In the genomic region with DNA sequence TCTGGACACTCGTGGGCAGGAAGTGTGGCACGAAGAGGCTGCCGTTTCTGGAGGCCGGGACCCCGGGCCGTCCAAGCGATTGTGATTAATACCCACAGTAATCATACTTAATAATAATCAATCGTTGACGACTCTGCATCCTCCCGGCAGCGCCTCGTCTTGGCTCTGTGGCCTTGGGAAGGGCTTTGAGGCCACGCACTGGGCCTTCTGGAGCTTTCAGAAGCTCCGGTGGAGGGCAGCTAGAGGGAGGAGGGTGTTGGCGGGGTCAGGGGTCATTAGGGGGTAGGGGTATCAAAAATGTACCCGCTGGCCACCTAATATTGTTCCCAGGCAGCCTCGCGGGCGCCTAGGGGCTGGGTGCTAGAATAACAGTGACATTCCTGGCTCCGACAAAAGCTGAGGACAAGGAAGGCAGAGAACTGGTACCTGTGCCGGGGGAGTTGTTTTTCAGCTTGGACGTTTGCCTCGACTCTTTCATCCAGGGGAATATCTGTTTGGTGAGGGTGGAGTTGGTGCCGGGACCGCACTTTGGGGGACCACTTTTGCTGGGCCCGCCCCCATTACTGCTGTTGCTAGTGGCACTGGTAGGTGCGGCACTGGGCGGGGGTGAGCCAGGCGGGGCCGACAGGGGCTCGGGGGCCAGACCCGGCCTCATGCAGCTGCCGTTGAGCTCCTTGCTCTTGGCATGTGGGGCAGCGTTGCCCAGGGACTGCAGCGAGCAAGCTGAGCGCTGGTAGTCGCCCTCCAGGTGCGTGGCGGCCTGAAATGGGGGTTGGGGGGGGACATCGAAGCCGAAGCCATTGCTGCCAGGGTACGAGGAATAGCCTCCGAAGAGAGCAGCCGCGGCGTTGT, we compare ENCODE assay signal across 19 cellular contexts. TPM values are rescaled to one million over a fixed set of nuclear protein-coding genes. Genes with fewer than 3 reads are reported as not detected.
DNase-seq lines count a peak whose midpoint lies in the region; ATAC-seq, FAIRE-seq and TF ChIP-seq lines count a peak whose summit lies in the region.
"Had no signal": no experiment of that assay in that cellular context is flagged by ENCODE, and none has a peak within 500 bp of the region (broad histone marks: within the 10 kb centered on the region; RNA-seq: fewer than 3 reads in every experiment).

No MANE protein-coding gene starts in this region.

- DNase-seq in NCI-H345 (lab: John Stamatoyannopoulos, UW), result peak; percentile 73
- no peak for DNase-seq in NCI-H345 treated with DMSO at 0.1 percent for 48 hours (lab: John Stamatoyannopoulos, UW; ENCODE audit: unreplicated experiment)
- DNase-seq in K562 (ENCODE audit: extremely low read depth in 1 of 4, low spot score in 3 of 4), result no peak
- DNase-seq in left lung, result peak in 1 of 2 donors; percentile 76
- no peak for DNase-seq in suprapubic skin (ENCODE audit: low spot score in 2 of 2)
- DNase-seq in NCI-H226, result no peak
- DNase-seq: activated CD4-positive, alpha-beta T cell treated with anti-CD3 and anti-CD28 coated beads, Interleukin-2, amount 50 U/mL, for 48 hours; activated T-cell treated with anti-CD3 and anti-CD28 coated beads, Interleukin-2, amount 50 U/mL, for 72 hours; amygdala; effector CD4-positive, alpha-beta T cell; left cardiac atrium; NCI-H748 treated with DMSO at 0.1 percent for 48 hours; Right ventricle myocardium superior; stimulated activated naive CD4-positive, alpha-beta T cell treated with Interleukin-2 at 50 U/mL for 16 hours had no signal

- H3K36me3 ChIP-seq in K562 (ENCODE audit: control insufficient read depth, insufficient read depth, low read length) (peaks cover 59% of the 10 kb centered on the region; the same call in 2 of the 3 replicates), left lung (no peaks in the 10 kb centered on the region), suprapubic skin (peaks cover 16% of the 10 kb centered on the region)

- no peak for TF ChIP-seq CTCF in K562 (IDR thresholded peaks at IDR 0.05 in 2 of 3, conservative IDR thresholded peaks at IDR 0.05 in 1 of 3; ENCODE audit: insufficient read depth in 2 of 3, low read depth in 1 of 3, low read length in 3 of 3)
- no peak for TF ChIP-seq CTCF in left lung (IDR thresholded peaks at IDR 0.05)
- TF ChIP-seq CTCF in suprapubic skin (IDR thresholded peaks at IDR 0.05), result no peak

- no peak overlapping the region for H3K4me2 ChIP-seq in K562 (ENCODE audit: insufficient read depth, low read length)

- H3K9me1 ChIP-seq in K562 (ENCODE audit: control insufficient read depth, insufficient read depth, low read length), result no peaks in the 10 kb centered on the region

- peaks cover 44 to 58% of the 10 kb centered on the region in 2 experiments for H3K4me1 ChIP-seq in K562 (replicated peaks in 1 of 2; ENCODE audit: control insufficient read depth in 2 of 2, insufficient read depth in 2 of 2, low read length in 2 of 2)
- H3K4me1 ChIP-seq in left lung, result no peaks in the 10 kb centered on the region
- peaks cover 60% of the 10 kb centered on the region for H3K4me1 ChIP-seq in suprapubic skin

- H3K9me3 ChIP-seq in K562 (replicated peaks; ENCODE audit: control insufficient read depth, insufficient read depth, low read depth, low read length), result no peaks in the 10 kb centered on the region
- H3K9me3 ChIP-seq in left lung, result no peaks in the 10 kb centered on the region
- no peaks in the 10 kb centered on the region for H3K9me3 ChIP-seq in suprapubic skin

- no peaks in the 10 kb centered on the region for H4K20me1 ChIP-seq in K562 (replicated peaks; ENCODE audit: control insufficient read depth, insufficient read depth, low read length)

- no peak overlapping the region for H2AFZ ChIP-seq in K562 (ENCODE audit: low read depth, low read length)

- no peak overlapping the region for H3K9ac ChIP-seq in K562 (ENCODE audit: insufficient read depth in 1 of 2, low read depth in 2 of 2, low read length in 2 of 2)

- intact Hi-C loops in K562 (cut with micrococcal nuclease), result no loop called here
- intact Hi-C loops in left lung (cut with DNase I), result no loop called here

- TF ChIP-seq POLR2A in K562 (conservative IDR thresholded peaks at IDR 0.05) (no peak), suprapubic skin (IDR thresholded peaks at IDR 0.05) (no peak)

- TF ChIP-seq RAD21 in K562 (CRISPR knock-in tag; conservative IDR thresholded peaks at IDR 0.05 in 1 of 2, IDR thresholded peaks at IDR 0.05 in 1 of 2), result no peak

- ATAC-seq in K562 (no peak), left lung (no peak), HG03432 (IDR thresholded peaks at IDR 0.05; ENCODE audit: unreplicated experiment) (no peak), HG02642 (IDR thresholded peaks at IDR 0.05; ENCODE audit: poor library complexity, unreplicated experiment) (no peak)
- ATAC-seq: activated T-cell treated with anti-CD3 and anti-CD28 coated beads, Interleukin-2, amount 50 U/mL, for 72 hours had no signal

- no peak for TF ChIP-seq EP300 in K562 (IDR thresholded peaks at IDR 0.05; ENCODE audit: low read length)
- TF ChIP-seq EP300 in suprapubic skin (IDR thresholded peaks at IDR 0.05), result no peak

- peaks cover 67% of the 10 kb centered on the region for H3K79me2 ChIP-seq in K562 (ENCODE audit: control insufficient read depth, insufficient read depth, low read length)

- POLR2A ChIA-PET in K562 (lab: Yijun Ruan, JAX), result interaction anchor here (0.5 to 1.0 kb wide), 4 partner anchors 10 to 36 kb away, joined by 3 read pairs; no protein-coding TSS in a partner anchor

- H3K27ac ChIP-seq in K562 (ENCODE audit: extremely low read depth, low read depth, low read length), result no peak overlapping the region
- H3K27ac ChIP-seq in left lung, result peak overlapping the region; percentile 37 to 86
- peak overlapping the region; percentile 55 for H3K27ac ChIP-seq in suprapubic skin

- in situ Hi-C loops in K562 (cut with MboI), result no loop called here

- WGBS in K562 (ENCODE audit: insufficient coverage, low coverage, missing lambda C conversion rate), result 97% methylated on average over 28 of the region's 46 CpGs
- WGBS in suprapubic skin, result 84% methylated on average over 42 of the region's 46 CpGs

- CTCF ChIA-PET in K562 (lab: Yijun Ruan, JAX; ENCODE audit: low intra/inter-chr PET ratio), result no interaction called here

- no peaks in the 10 kb centered on the region for H3K27me3 ChIP-seq in K562 (ENCODE audit: control insufficient read depth in 2 of 2, insufficient read depth in 2 of 2, low read length in 2 of 2)
- peaks cover 31 to 100% of the 10 kb centered on the region in 2 donors for H3K27me3 ChIP-seq in left lung
- H3K27me3 ChIP-seq in suprapubic skin, result no peaks in the 10 kb centered on the region

- no TSS peak for BruUV-seq in K562 (replicated peaks; lab: Mats Ljungman, UMichigan)

- no peak for FAIRE-seq in K562 (lab: Jason Lieb, UNC)

- no peak overlapping the region for H3K4me3 ChIP-seq in K562
- no peak overlapping the region for H3K4me3 ChIP-seq in left lung
- no peak overlapping the region for H3K4me3 ChIP-seq in suprapubic skin

RNA-seq across cellular contexts. Expression of a gene that starts 6.9 kb away (rescaled TPM):
- 18.7 and 27.7 TPM in 2 replicates for total RNA-seq in K562 (2011; cell fraction: chromatin; rRNA removed; ENCODE audit: low replicate concordance)
- total RNA-seq in K562 (2011; cell fraction: nucleolus; rRNA removed), result 34.9 and 41.4 TPM in 2 replicates
- 30.6 and 32.7 TPM in 2 replicates for total RNA-seq in K562 (2011; cell fraction: nucleoplasm; rRNA removed)
- total RNA-seq in K562 (2014; rRNA removed) (35.0 and 42.1 TPM in 2 replicates), K562 (2014; rRNA removed; fragmentation: Illumina TruSeq; extraction: Trizol) (13.0 and 16.9 TPM in 2 replicates), K562 (2015; rRNA removed; fragmentation: Illumina TruSeq; extraction: Trizol) (21.2 and 22.2 TPM in 2 replicates), K562 (2021) (74.2 and 75.5 TPM in 2 replicates), left lung (10 to 100 TPM in 1 of 2 donors, 1 to 10 TPM in 1; 9.7 to 11.8 TPM), suprapubic skin (10 to 100 TPM in 2 of 4 donors, 1 to 10 TPM in 2; 8.4 to 13.6 (median 9.9) TPM)
- polyA plus RNA-seq in K562 (2011; rRNA removed) (15.9 and 16.4 TPM in 2 replicates), K562 (2014; fragmentation: Illumina TruSeq; extraction: Trizol) (32.5 and 32.6 TPM in 2 replicates), K562 (2014; fragmentation: Nextera tagmentation; extraction: Ambion mirVana) (1 to 10 TPM; 2.1 to 3.1 TPM), K562 (2014; rRNA removed) (66.4 and 97.7 TPM in 2 replicates)
- 24.2 and 53.7 TPM in 2 replicates for polyA plus RNA-seq in K562 (2011; cell fraction: cytosol; rRNA removed)
- 43.7 and 75.1 TPM in 2 replicates for polyA plus RNA-seq in K562 (2011; cell fraction: nucleus; rRNA removed)
- 50.1 and 61.9 TPM in 2 replicates for polyA plus RNA-seq in K562 (2012)
- polyA minus RNA-seq in K562 (2011; rRNA and poly(A)+ RNA removed), result 5.8 and 6.4 TPM in 2 replicates
- polyA minus RNA-seq in K562 (2011; cell fraction: cytosol; rRNA and poly(A)+ RNA removed), result 7.7 and 8.4 TPM in 2 replicates
- polyA minus RNA-seq in K562 (2011; cell fraction: nucleus; rRNA and poly(A)+ RNA removed), result 21.1 and 32.0 TPM in 2 replicates
- polyA plus RNA-seq: neural cell had no signal

RNA-seq across cellular contexts. Expression of a gene that starts 21.0 kb away (rescaled TPM):
- not detected in 2 replicates for total RNA-seq in K562 (2011; cell fraction: chromatin; rRNA removed; ENCODE audit: low replicate concordance)
- not detected in 2 replicates for total RNA-seq in K562 (2011; cell fraction: nucleolus; rRNA removed)
- not detected in 2 replicates for total RNA-seq in K562 (2011; cell fraction: nucleoplasm; rRNA removed)
- total RNA-seq in K562 (2014; rRNA removed) (not detected in 2 replicates), K562 (2014; rRNA removed; fragmentation: Illumina TruSeq; extraction: Trizol) (not detected in 2 replicates), K562 (2015; rRNA removed; fragmentation: Illumina TruSeq; extraction: Trizol) (not detected in 2 replicates), K562 (2021) (not detected in 2 replicates), left lung (not detected), suprapubic skin (not detected)
- polyA plus RNA-seq in K562 (2011; rRNA removed) (0.04 TPM in 1 of 2 replicates, not detected in the other), K562 (2014; fragmentation: Illumina TruSeq; extraction: Trizol) (not detected in 2 replicates), K562 (2014; fragmentation: Nextera tagmentation; extraction: Ambion mirVana) (not detected), K562 (2014; rRNA removed) (not detected in 2 replicates)
- polyA plus RNA-seq in K562 (2011; cell fraction: cytosol; rRNA removed), result not detected in 2 replicates
- polyA plus RNA-seq in K562 (2011; cell fraction: nucleus; rRNA removed), result not detected in 2 replicates
- polyA plus RNA-seq in K562 (2012), result not detected in 2 replicates
- polyA minus RNA-seq in K562 (2011; rRNA and poly(A)+ RNA removed), result not detected in 2 replicates
- not detected in 2 replicates for polyA minus RNA-seq in K562 (2011; cell fraction: cytosol; rRNA and poly(A)+ RNA removed)
- not detected in 2 replicates for polyA minus RNA-seq in K562 (2011; cell fraction: nucleus; rRNA and poly(A)+ RNA removed)
- total RNA-seq: A172; activated T-cell treated with anti-CD3 and anti-CD28 coated beads, Interleukin-2, amount 50 U/mL, for 72 hours; glomerular endothelial cell; left cardiac atrium; Right ventricle myocardium superior had no signal
- polyA plus RNA-seq: neural cell had no signal

RNA-seq across cellular contexts. Expression of a gene that starts 26.3 kb away (rescaled TPM):
- total RNA-seq in K562 (2011; cell fraction: chromatin; rRNA removed; ENCODE audit: low replicate concordance), result 46.4 and 55.0 TPM in 2 replicates
- total RNA-seq in K562 (2011; cell fraction: nucleolus; rRNA removed), result 33.6 and 35.9 TPM in 2 replicates
- total RNA-seq in K562 (2011; cell fraction: nucleoplasm; rRNA removed), result 34.9 and 40.6 TPM in 2 replicates
- total RNA-seq in K562 (2014; rRNA removed), result 23.9 and 26.4 TPM in 2 replicates
- total RNA-seq in K562 (2014; rRNA removed; fragmentation: Illumina TruSeq; extraction: Trizol), result 10.6 and 10.8 TPM in 2 replicates
- 14.6 and 14.9 TPM in 2 replicates for total RNA-seq in K562 (2015; rRNA removed; fragmentation: Illumina TruSeq; extraction: Trizol)
- total RNA-seq in K562 (2021), result 33.2 and 34.9 TPM in 2 replicates
- 9.2 and 13.0 TPM in 2 replicates for polyA plus RNA-seq in K562 (2011; rRNA removed)
- polyA plus RNA-seq in K562 (2011; cell fraction: cytosol; rRNA removed), result 10.4 and 12.6 TPM in 2 replicates
- polyA plus RNA-seq in K562 (2011; cell fraction: nucleus; rRNA removed), result 44.4 and 69.1 TPM in 2 replicates
- polyA plus RNA-seq in K562 (2012), result 16.3 and 24.5 TPM in 2 replicates
- 27.5 and 30.2 TPM in 2 replicates for polyA plus RNA-seq in K562 (2014; fragmentation: Illumina TruSeq; extraction: Trizol)
- 1 to 10 TPM; 1.6 to 2.6 TPM for polyA plus RNA-seq in K562 (2014; fragmentation: Nextera tagmentation; extraction: Ambion mirVana)
- 22.5 and 27.2 TPM in 2 replicates for polyA plus RNA-seq in K562 (2014; rRNA removed)
- polyA minus RNA-seq in K562 (2011; rRNA and poly(A)+ RNA removed), result 4.4 and 4.6 TPM in 2 replicates
- polyA minus RNA-seq in K562 (2011; cell fraction: cytosol; rRNA and poly(A)+ RNA removed), result 5.2 and 7.6 TPM in 2 replicates
- polyA minus RNA-seq in K562 (2011; cell fraction: nucleus; rRNA and poly(A)+ RNA removed), result 14.8 and 17.5 TPM in 2 replicates
- total RNA-seq in left lung, result 1 to 10 TPM; 4.5 to 4.8 TPM
- 1 to 10 TPM in 3 of 4 donors, under 1 TPM in 1; 0.42 to 3.5 (median 1.0) TPM for total RNA-seq in suprapubic skin
- polyA plus RNA-seq: neural cell had no signal

RNA-seq across cellular contexts. Expression of a gene that starts 38.2 kb away (rescaled TPM):
- 75.2 and 108 TPM in 2 replicates for total RNA-seq in K562 (2011; cell fraction: chromatin; rRNA removed; ENCODE audit: low replicate concordance)
- 47.0 and 47.2 TPM in 2 replicates for total RNA-seq in K562 (2011; cell fraction: nucleolus; rRNA removed)
- total RNA-seq in K562 (2011; cell fraction: nucleoplasm; rRNA removed), result 90.9 and 153 TPM in 2 replicates
- total RNA-seq in K562 (2014; rRNA removed) (11.8 and 17.2 TPM in 2 replicates), K562 (2014; rRNA removed; fragmentation: Illumina TruSeq; extraction: Trizol) (20.2 and 21.2 TPM in 2 replicates), K562 (2015; rRNA removed; fragmentation: Illumina TruSeq; extraction: Trizol) (24.7 and 28.1 TPM in 2 replicates), K562 (2021) (22.7 and 28.3 TPM in 2 replicates), left lung (10 to 100 TPM; 10.4 to 15.0 TPM), suprapubic skin (10 to 100 TPM in 1 of 4 donors, 1 to 10 TPM in 3; 2.3 to 20.8 (median 3.9) TPM)
- polyA plus RNA-seq in K562 (2011; rRNA removed) (15.7 and 21.5 TPM in 2 replicates), K562 (2014; fragmentation: Illumina TruSeq; extraction: Trizol) (23.5 and 27.0 TPM in 2 replicates), K562 (2014; fragmentation: Nextera tagmentation; extraction: Ambion mirVana) (1 to 10 TPM; 2.4 to 2.5 TPM), K562 (2014; rRNA removed) (33.0 and 41.3 TPM in 2 replicates)
- polyA plus RNA-seq in K562 (2011; cell fraction: cytosol; rRNA removed), result 11.5 and 17.9 TPM in 2 replicates
- 93.6 and 118 TPM in 2 replicates for polyA plus RNA-seq in K562 (2011; cell fraction: nucleus; rRNA removed)
- 19.2 and 37.9 TPM in 2 replicates for polyA plus RNA-seq in K562 (2012)
- 5.3 and 9.5 TPM in 2 replicates for polyA minus RNA-seq in K562 (2011; rRNA and poly(A)+ RNA removed)
- polyA minus RNA-seq in K562 (2011; cell fraction: cytosol; rRNA and poly(A)+ RNA removed), result 3.6 and 5.7 TPM in 2 replicates
- polyA minus RNA-seq in K562 (2011; cell fraction: nucleus; rRNA and poly(A)+ RNA removed), result 29.2 and 37.0 TPM in 2 replicates
- polyA plus RNA-seq: neural cell had no signal

RNA-seq across cellular contexts. Expression of a gene that starts 41.8 kb away (rescaled TPM):
- total RNA-seq in K562 (2011; cell fraction: chromatin; rRNA removed; ENCODE audit: low replicate concordance), result 4.9 and 5.1 TPM in 2 replicates
- total RNA-seq in K562 (2011; cell fraction: nucleolus; rRNA removed), result 1.8 and 2.0 TPM in 2 replicates
- total RNA-seq in K562 (2011; cell fraction: nucleoplasm; rRNA removed), result 2.4 and 3.7 TPM in 2 replicates
- 0.27 and 0.57 TPM in 2 replicates for total RNA-seq in K562 (2014; rRNA removed)
- 0.38 and 0.65 TPM in 2 replicates for total RNA-seq in K562 (2014; rRNA removed; fragmentation: Illumina TruSeq; extraction: Trizol)
- 0.75 and 0.80 TPM in 2 replicates for total RNA-seq in K562 (2015; rRNA removed; fragmentation: Illumina TruSeq; extraction: Trizol)
- 2.4 and 2.6 TPM in 2 replicates for total RNA-seq in K562 (2021)
- polyA plus RNA-seq in K562 (2011; rRNA removed), result 0.36 and 0.87 TPM in 2 replicates
- 0.36 and 0.52 TPM in 2 replicates for polyA plus RNA-seq in K562 (2011; cell fraction: cytosol; rRNA removed)
- polyA plus RNA-seq in K562 (2011; cell fraction: nucleus; rRNA removed), result 3.7 TPM in 2 replicates
- polyA plus RNA-seq in K562 (2012), result 2.9 and 6.4 TPM in 2 replicates
- 1.4 and 1.5 TPM in 2 replicates for polyA plus RNA-seq in K562 (2014; fragmentation: Illumina TruSeq; extraction: Trizol)
- polyA plus RNA-seq in K562 (2014; fragmentation: Nextera tagmentation; extraction: Ambion mirVana), result under 1 TPM; 0.24 to 0.25 TPM
- 2.7 and 3.2 TPM in 2 replicates for polyA plus RNA-seq in K562 (2014; rRNA removed)
- polyA minus RNA-seq in K562 (2011; rRNA and poly(A)+ RNA removed), result 0.11 and 0.15 TPM in 2 replicates
- 0.38 and 0.82 TPM in 2 replicates for polyA minus RNA-seq in K562 (2011; cell fraction: cytosol; rRNA and poly(A)+ RNA removed)
- 0.54 and 1.1 TPM in 2 replicates for polyA minus RNA-seq in K562 (2011; cell fraction: nucleus; rRNA and poly(A)+ RNA removed)
- 1 to 10 TPM; 3.3 to 4.2 TPM for total RNA-seq in left lung
- total RNA-seq in suprapubic skin, result under 1 TPM in 2 of 4 donors, not detected in 2; 0.72 to 0.80 TPM
- total RNA-seq: activated T-cell treated with anti-CD3 and anti-CD28 coated beads, Interleukin-2, amount 50 U/mL, for 72 hours had no signal
- polyA plus RNA-seq: neural cell had no signal
